In the genomic region with DNA sequence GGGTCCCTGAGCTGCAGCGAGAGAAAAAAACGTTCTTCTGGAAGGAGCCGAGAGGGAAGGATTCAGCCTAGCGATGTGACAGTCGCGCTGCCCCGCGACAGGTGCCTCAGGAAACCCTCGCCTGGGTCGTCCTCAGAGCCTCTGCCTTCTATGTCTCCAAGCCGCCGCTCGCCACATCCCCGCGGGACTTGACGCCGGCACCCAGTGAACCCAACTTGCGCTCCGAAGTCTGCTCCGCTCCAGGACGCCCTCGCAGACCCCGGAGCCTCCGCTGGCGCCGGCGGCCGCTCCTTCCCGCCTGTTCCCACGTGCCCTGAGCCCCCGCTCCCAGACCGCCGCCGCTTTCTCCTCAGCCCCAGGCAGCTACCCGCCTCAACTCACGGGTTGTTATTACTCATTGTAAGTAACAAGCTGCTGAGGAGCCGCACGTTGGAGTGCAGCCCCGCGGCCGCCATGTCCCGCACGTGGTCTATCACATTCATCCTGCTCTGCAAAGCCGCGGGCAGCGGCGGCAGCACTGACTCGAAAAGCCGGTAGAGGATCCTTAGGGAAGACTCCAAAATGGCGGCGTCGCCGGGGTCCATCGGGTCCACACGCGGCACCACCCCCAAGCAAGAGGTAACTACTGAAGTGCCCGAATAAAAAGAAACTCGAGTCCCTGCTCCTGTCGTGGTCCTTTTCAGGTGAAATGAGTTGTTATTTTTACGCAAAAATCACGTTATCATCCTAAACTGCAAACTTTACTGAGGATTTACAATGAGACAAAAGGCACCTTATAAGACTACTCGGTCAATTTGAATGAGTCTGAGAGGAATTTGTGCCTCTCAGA, we compare ENCODE assay signal across 1 cellular context.
TF ChIP-seq lines count a peak whose summit lies in the region.

A gene with protein sequence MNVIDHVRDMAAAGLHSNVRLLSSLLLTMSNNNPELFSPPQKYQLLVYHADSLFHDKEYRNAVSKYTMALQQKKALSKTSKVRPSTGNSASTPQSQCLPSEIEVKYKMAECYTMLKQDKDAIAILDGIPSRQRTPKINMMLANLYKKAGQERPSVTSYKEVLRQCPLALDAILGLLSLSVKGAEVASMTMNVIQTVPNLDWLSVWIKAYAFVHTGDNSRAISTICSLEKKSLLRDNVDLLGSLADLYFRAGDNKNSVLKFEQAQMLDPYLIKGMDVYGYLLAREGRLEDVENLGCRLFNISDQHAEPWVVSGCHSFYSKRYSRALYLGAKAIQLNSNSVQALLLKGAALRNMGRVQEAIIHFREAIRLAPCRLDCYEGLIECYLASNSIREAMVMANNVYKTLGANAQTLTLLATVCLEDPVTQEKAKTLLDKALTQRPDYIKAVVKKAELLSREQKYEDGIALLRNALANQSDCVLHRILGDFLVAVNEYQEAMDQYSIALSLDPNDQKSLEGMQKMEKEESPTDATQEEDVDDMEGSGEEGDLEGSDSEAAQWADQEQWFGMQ (minus strand): TSS at position 563 of the 829 bp plus-strand sequence. CDS start 81 bp downstream, at position 482.

TF ChIP-seq in WTC11, 78 proteins besides CTCF, POLR2A, EP300 and RAD21 (continued from another document and continues in another):
- TF ChIP-seq, protein P1, sequence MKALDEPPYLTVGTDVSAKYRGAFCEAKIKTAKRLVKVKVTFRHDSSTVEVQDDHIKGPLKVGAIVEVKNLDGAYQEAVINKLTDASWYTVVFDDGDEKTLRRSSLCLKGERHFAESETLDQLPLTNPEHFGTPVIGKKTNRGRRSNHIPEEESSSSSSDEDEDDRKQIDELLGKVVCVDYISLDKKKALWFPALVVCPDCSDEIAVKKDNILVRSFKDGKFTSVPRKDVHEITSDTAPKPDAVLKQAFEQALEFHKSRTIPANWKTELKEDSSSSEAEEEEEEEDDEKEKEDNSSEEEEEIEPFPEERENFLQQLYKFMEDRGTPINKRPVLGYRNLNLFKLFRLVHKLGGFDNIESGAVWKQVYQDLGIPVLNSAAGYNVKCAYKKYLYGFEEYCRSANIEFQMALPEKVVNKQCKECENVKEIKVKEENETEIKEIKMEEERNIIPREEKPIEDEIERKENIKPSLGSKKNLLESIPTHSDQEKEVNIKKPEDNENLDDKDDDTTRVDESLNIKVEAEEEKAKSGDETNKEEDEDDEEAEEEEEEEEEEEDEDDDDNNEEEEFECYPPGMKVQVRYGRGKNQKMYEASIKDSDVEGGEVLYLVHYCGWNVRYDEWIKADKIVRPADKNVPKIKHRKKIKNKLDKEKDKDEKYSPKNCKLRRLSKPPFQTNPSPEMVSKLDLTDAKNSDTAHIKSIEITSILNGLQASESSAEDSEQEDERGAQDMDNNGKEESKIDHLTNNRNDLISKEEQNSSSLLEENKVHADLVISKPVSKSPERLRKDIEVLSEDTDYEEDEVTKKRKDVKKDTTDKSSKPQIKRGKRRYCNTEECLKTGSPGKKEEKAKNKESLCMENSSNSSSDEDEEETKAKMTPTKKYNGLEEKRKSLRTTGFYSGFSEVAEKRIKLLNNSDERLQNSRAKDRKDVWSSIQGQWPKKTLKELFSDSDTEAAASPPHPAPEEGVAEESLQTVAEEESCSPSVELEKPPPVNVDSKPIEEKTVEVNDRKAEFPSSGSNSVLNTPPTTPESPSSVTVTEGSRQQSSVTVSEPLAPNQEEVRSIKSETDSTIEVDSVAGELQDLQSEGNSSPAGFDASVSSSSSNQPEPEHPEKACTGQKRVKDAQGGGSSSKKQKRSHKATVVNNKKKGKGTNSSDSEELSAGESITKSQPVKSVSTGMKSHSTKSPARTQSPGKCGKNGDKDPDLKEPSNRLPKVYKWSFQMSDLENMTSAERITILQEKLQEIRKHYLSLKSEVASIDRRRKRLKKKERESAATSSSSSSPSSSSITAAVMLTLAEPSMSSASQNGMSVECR (CRISPR knock-in tag; IDR thresholded peaks at IDR 0.05; ENCODE audit: borderline replicate concordance) = peak; percentile 85; the same call in 1 of the 2 replicates
- TF ChIP-seq, protein P2, sequence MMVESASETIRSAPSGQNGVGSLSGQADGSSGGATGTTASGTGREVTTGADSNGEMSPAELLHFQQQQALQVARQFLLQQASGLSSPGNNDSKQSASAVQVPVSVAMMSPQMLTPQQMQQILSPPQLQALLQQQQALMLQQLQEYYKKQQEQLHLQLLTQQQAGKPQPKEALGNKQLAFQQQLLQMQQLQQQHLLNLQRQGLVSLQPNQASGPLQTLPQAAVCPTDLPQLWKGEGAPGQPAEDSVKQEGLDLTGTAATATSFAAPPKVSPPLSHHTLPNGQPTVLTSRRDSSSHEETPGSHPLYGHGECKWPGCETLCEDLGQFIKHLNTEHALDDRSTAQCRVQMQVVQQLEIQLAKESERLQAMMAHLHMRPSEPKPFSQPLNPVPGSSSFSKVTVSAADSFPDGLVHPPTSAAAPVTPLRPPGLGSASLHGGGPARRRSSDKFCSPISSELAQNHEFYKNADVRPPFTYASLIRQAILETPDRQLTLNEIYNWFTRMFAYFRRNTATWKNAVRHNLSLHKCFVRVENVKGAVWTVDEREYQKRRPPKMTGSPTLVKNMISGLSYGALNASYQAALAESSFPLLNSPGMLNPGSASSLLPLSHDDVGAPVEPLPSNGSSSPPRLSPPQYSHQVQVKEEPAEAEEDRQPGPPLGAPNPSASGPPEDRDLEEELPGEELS (CRISPR knock-in tag; IDR thresholded peaks at IDR 0.05) = peak; percentile 51; the same call in 1 of the 2 replicates
- TF ChIP-seq MXD4 (CRISPR knock-in tag; IDR thresholded peaks at IDR 0.05; ENCODE audit: borderline replicate concordance) = no peak
- no peak for TF ChIP-seq JAZF1 (CRISPR knock-in tag; IDR thresholded peaks at IDR 0.05)
- TF ChIP-seq, protein P3, sequence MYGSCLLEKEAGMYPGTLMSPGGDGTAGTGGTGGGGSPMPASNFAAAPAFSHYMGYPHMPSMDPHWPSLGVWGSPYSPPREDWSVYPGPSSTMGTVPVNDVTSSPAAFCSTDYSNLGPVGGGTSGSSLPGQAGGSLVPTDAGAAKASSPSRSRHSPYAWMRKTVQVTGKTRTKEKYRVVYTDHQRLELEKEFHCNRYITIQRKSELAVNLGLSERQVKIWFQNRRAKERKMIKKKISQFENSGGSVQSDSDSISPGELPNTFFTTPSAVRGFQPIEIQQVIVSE (CRISPR knock-in tag; IDR thresholded peaks at IDR 0.05; ENCODE audit: borderline replicate concordance) = no peak
- peak; percentile 88; the same call in 1 of the 2 replicates for TF ChIP-seq RELA (CRISPR knock-in tag; IDR thresholded peaks at IDR 0.05; ENCODE audit: borderline replicate concordance)
- no peak for TF ChIP-seq NR2C2 (CRISPR knock-in tag; IDR thresholded peaks at IDR 0.05)
- TF ChIP-seq, protein P4, sequence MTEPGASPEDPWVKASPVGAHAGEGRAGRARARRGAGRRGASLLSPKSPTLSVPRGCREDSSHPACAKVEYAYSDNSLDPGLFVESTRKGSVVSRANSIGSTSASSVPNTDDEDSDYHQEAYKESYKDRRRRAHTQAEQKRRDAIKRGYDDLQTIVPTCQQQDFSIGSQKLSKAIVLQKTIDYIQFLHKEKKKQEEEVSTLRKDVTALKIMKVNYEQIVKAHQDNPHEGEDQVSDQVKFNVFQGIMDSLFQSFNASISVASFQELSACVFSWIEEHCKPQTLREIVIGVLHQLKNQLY (CRISPR knock-in tag; IDR thresholded peaks at IDR 0.05) = no peak
- TF ChIP-seq, protein P5, sequence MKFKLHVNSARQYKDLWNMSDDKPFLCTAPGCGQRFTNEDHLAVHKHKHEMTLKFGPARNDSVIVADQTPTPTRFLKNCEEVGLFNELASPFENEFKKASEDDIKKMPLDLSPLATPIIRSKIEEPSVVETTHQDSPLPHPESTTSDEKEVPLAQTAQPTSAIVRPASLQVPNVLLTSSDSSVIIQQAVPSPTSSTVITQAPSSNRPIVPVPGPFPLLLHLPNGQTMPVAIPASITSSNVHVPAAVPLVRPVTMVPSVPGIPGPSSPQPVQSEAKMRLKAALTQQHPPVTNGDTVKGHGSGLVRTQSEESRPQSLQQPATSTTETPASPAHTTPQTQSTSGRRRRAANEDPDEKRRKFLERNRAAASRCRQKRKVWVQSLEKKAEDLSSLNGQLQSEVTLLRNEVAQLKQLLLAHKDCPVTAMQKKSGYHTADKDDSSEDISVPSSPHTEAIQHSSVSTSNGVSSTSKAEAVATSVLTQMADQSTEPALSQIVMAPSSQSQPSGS (CRISPR knock-in tag; IDR thresholded peaks at IDR 0.05; ENCODE audit: borderline replicate concordance, low read depth) = no peak
- TF ChIP-seq SOX15 (CRISPR knock-in tag; IDR thresholded peaks at IDR 0.05) = no peak
- no peak for TF ChIP-seq GRHL2 (CRISPR knock-in tag; IDR thresholded peaks at IDR 0.05; ENCODE audit: insufficient replicate concordance, severe bottlenecking)
- TF ChIP-seq, protein P6, sequence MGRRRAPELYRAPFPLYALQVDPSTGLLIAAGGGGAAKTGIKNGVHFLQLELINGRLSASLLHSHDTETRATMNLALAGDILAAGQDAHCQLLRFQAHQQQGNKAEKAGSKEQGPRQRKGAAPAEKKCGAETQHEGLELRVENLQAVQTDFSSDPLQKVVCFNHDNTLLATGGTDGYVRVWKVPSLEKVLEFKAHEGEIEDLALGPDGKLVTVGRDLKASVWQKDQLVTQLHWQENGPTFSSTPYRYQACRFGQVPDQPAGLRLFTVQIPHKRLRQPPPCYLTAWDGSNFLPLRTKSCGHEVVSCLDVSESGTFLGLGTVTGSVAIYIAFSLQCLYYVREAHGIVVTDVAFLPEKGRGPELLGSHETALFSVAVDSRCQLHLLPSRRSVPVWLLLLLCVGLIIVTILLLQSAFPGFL (CRISPR knock-in tag; IDR thresholded peaks at IDR 0.05; ENCODE audit: borderline replicate concordance) = 0 out of 2 replicates have a peak, but pooled peaks have one; percentile 17
- TF ChIP-seq ZNF121 (CRISPR knock-in tag; IDR thresholded peaks at IDR 0.05) = no peak
- 0 out of 2 replicates have a peak, but pooled peaks have one; percentile 76 for TF ChIP-seq NFE2L1 (CRISPR knock-in tag; IDR thresholded peaks at IDR 0.05)
- TF ChIP-seq ZNF219 (CRISPR knock-in tag; IDR thresholded peaks at IDR 0.05; ENCODE audit: borderline replicate concordance) = no peak
- TF ChIP-seq, protein P7, sequence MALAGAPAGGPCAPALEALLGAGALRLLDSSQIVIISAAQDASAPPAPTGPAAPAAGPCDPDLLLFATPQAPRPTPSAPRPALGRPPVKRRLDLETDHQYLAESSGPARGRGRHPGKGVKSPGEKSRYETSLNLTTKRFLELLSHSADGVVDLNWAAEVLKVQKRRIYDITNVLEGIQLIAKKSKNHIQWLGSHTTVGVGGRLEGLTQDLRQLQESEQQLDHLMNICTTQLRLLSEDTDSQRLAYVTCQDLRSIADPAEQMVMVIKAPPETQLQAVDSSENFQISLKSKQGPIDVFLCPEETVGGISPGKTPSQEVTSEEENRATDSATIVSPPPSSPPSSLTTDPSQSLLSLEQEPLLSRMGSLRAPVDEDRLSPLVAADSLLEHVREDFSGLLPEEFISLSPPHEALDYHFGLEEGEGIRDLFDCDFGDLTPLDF (CRISPR knock-in tag; IDR thresholded peaks at IDR 0.05) = no peak
- TF ChIP-seq, protein P8, sequence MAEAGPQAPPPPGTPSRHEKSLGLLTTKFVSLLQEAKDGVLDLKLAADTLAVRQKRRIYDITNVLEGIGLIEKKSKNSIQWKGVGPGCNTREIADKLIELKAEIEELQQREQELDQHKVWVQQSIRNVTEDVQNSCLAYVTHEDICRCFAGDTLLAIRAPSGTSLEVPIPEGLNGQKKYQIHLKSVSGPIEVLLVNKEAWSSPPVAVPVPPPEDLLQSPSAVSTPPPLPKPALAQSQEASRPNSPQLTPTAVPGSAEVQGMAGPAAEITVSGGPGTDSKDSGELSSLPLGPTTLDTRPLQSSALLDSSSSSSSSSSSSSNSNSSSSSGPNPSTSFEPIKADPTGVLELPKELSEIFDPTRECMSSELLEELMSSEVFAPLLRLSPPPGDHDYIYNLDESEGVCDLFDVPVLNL (CRISPR knock-in tag; IDR thresholded peaks at IDR 0.05; ENCODE audit: borderline replicate concordance, low read depth) = no peak
- TF ChIP-seq, protein P9, sequence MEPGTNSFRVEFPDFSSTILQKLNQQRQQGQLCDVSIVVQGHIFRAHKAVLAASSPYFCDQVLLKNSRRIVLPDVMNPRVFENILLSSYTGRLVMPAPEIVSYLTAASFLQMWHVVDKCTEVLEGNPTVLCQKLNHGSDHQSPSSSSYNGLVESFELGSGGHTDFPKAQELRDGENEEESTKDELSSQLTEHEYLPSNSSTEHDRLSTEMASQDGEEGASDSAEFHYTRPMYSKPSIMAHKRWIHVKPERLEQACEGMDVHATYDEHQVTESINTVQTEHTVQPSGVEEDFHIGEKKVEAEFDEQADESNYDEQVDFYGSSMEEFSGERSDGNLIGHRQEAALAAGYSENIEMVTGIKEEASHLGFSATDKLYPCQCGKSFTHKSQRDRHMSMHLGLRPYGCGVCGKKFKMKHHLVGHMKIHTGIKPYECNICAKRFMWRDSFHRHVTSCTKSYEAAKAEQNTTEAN (CRISPR knock-in tag; IDR thresholded peaks at IDR 0.05) = no peak
- no peak for TF ChIP-seq CREB1 (CRISPR knock-in tag; IDR thresholded peaks at IDR 0.05)
- TF ChIP-seq, protein P10, sequence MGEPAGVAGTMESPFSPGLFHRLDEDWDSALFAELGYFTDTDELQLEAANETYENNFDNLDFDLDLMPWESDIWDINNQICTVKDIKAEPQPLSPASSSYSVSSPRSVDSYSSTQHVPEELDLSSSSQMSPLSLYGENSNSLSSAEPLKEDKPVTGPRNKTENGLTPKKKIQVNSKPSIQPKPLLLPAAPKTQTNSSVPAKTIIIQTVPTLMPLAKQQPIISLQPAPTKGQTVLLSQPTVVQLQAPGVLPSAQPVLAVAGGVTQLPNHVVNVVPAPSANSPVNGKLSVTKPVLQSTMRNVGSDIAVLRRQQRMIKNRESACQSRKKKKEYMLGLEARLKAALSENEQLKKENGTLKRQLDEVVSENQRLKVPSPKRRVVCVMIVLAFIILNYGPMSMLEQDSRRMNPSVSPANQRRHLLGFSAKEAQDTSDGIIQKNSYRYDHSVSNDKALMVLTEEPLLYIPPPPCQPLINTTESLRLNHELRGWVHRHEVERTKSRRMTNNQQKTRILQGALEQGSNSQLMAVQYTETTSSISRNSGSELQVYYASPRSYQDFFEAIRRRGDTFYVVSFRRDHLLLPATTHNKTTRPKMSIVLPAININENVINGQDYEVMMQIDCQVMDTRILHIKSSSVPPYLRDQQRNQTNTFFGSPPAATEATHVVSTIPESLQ (CRISPR knock-in tag; IDR thresholded peaks at IDR 0.05) = no peak
- TF ChIP-seq ETV6 (CRISPR knock-in tag; IDR thresholded peaks at IDR 0.05) = peak; percentile 41; the same call in 1 of the 2 replicates
- TF ChIP-seq HMGA2 (CRISPR knock-in tag; IDR thresholded peaks at IDR 0.05) = no peak
- TF ChIP-seq ZNF317 (CRISPR knock-in tag; IDR thresholded peaks at IDR 0.05; ENCODE audit: borderline replicate concordance, low read depth) = no peak
- TF ChIP-seq ZNF416 (CRISPR knock-in tag; IDR thresholded peaks at IDR 0.05) = no peak
